In the genomic region with DNA sequence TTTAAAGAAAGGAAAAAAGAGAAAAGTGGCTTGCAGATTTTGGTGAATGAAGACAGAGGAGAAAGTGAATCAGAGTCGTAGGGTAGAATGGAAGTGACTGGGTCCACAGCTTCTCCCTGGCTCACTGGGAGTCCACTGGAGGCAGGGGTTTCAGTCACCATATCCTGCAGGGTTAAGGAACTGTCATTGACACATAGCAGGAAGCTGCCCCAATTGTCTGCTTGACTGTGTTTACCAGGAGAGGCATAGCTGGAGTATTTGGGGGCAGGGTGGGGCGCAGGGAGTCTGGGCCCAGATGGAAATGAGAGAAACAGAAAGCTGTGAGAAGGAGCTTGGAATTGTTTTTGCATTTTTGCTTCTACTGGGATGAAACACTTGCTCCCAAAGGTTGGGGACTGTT, we compare ENCODE assay signal across 1 cellular context.
TF ChIP-seq lines count a peak whose summit lies in the region.

No MANE protein-coding gene starts in this region.

TF ChIP-seq in H1, 55 proteins besides CTCF, POLR2A, EP300 and RAD21:
- TF ChIP-seq CHD2 (IDR thresholded peaks at IDR 0.05; ENCODE audit: low read length): no peak
- TF ChIP-seq, protein P1, sequence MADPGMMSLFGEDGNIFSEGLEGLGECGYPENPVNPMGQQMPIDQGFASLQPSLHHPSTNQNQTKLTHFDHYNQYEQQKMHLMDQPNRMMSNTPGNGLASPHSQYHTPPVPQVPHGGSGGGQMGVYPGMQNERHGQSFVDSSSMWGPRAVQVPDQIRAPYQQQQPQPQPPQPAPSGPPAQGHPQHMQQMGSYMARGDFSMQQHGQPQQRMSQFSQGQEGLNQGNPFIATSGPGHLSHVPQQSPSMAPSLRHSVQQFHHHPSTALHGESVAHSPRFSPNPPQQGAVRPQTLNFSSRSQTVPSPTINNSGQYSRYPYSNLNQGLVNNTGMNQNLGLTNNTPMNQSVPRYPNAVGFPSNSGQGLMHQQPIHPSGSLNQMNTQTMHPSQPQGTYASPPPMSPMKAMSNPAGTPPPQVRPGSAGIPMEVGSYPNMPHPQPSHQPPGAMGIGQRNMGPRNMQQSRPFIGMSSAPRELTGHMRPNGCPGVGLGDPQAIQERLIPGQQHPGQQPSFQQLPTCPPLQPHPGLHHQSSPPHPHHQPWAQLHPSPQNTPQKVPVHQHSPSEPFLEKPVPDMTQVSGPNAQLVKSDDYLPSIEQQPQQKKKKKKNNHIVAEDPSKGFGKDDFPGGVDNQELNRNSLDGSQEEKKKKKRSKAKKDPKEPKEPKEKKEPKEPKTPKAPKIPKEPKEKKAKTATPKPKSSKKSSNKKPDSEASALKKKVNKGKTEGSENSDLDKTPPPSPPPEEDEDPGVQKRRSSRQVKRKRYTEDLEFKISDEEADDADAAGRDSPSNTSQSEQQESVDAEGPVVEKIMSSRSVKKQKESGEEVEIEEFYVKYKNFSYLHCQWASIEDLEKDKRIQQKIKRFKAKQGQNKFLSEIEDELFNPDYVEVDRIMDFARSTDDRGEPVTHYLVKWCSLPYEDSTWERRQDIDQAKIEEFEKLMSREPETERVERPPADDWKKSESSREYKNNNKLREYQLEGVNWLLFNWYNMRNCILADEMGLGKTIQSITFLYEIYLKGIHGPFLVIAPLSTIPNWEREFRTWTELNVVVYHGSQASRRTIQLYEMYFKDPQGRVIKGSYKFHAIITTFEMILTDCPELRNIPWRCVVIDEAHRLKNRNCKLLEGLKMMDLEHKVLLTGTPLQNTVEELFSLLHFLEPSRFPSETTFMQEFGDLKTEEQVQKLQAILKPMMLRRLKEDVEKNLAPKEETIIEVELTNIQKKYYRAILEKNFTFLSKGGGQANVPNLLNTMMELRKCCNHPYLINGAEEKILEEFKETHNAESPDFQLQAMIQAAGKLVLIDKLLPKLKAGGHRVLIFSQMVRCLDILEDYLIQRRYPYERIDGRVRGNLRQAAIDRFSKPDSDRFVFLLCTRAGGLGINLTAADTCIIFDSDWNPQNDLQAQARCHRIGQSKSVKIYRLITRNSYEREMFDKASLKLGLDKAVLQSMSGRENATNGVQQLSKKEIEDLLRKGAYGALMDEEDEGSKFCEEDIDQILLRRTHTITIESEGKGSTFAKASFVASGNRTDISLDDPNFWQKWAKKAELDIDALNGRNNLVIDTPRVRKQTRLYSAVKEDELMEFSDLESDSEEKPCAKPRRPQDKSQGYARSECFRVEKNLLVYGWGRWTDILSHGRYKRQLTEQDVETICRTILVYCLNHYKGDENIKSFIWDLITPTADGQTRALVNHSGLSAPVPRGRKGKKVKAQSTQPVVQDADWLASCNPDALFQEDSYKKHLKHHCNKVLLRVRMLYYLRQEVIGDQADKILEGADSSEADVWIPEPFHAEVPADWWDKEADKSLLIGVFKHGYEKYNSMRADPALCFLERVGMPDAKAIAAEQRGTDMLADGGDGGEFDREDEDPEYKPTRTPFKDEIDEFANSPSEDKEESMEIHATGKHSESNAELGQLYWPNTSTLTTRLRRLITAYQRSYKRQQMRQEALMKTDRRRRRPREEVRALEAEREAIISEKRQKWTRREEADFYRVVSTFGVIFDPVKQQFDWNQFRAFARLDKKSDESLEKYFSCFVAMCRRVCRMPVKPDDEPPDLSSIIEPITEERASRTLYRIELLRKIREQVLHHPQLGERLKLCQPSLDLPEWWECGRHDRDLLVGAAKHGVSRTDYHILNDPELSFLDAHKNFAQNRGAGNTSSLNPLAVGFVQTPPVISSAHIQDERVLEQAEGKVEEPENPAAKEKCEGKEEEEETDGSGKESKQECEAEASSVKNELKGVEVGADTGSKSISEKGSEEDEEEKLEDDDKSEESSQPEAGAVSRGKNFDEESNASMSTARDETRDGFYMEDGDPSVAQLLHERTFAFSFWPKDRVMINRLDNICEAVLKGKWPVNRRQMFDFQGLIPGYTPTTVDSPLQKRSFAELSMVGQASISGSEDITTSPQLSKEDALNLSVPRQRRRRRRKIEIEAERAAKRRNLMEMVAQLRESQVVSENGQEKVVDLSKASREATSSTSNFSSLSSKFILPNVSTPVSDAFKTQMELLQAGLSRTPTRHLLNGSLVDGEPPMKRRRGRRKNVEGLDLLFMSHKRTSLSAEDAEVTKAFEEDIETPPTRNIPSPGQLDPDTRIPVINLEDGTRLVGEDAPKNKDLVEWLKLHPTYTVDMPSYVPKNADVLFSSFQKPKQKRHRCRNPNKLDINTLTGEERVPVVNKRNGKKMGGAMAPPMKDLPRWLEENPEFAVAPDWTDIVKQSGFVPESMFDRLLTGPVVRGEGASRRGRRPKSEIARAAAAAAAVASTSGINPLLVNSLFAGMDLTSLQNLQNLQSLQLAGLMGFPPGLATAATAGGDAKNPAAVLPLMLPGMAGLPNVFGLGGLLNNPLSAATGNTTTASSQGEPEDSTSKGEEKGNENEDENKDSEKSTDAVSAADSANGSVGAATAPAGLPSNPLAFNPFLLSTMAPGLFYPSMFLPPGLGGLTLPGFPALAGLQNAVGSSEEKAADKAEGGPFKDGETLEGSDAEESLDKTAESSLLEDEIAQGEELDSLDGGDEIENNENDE (IDR thresholded peaks at IDR 0.05; ENCODE audit: insufficient replicate concordance, low read length): no peak
- no peak for TF ChIP-seq TAF1 (IDR thresholded peaks at IDR 0.05; ENCODE audit: low read depth, low read length)
- no peak for TF ChIP-seq JUN (IDR thresholded peaks at IDR 0.05; ENCODE audit: low read depth, low read length)
- TF ChIP-seq BACH1 (IDR thresholded peaks at IDR 0.05; ENCODE audit: low read length): no peak
- TF ChIP-seq ASH2L (IDR thresholded peaks at IDR 0.05; ENCODE audit: low read length): no peak
- no peak for TF ChIP-seq CREB1 (IDR thresholded peaks at IDR 0.05)
- no peak for TF ChIP-seq YY1 (IDR thresholded peaks at IDR 0.05; ENCODE audit: low read depth, low read length)
- no peak for TF ChIP-seq GTF2F1 (IDR thresholded peaks at IDR 0.05; ENCODE audit: borderline replicate concordance, low read depth, low read length)
- no peak for TF ChIP-seq BCL11A (IDR thresholded peaks at IDR 0.05; ENCODE audit: low read depth in 2 of 2, low read length in 2 of 2)
- TF ChIP-seq TBP (IDR thresholded peaks at IDR 0.05; ENCODE audit: low read depth, low read length): no peak
- no peak for TF ChIP-seq EGR1 (IDR thresholded peaks at IDR 0.05; ENCODE audit: borderline replicate concordance, low read depth, low read length)
- no peak for TF ChIP-seq POLR2AphosphoS5 (IDR thresholded peaks at IDR 0.05; ENCODE audit: low read depth, low read length)
- no peak for TF ChIP-seq CTBP2 (IDR thresholded peaks at IDR 0.05; ENCODE audit: borderline replicate concordance, insufficient read depth, insufficient read length, low read length)
- TF ChIP-seq TCF12 (IDR thresholded peaks at IDR 0.05; ENCODE audit: low read depth, low read length): no peak
- no peak for TF ChIP-seq KDM5A (IDR thresholded peaks at IDR 0.05; ENCODE audit: low read length)
- TF ChIP-seq, protein P2, sequence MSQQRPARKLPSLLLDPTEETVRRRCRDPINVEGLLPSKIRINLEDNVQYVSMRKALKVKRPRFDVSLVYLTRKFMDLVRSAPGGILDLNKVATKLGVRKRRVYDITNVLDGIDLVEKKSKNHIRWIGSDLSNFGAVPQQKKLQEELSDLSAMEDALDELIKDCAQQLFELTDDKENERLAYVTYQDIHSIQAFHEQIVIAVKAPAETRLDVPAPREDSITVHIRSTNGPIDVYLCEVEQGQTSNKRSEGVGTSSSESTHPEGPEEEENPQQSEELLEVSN (IDR thresholded peaks at IDR 0.05): no peak
- TF ChIP-seq SIRT6 (IDR thresholded peaks at IDR 0.05; ENCODE audit: low read length): no peak
- TF ChIP-seq RNF2 (IDR thresholded peaks at IDR 0.05; ENCODE audit: borderline replicate concordance, low read depth, low read length, missing control alignments, poor library complexity, severe bottlenecking): no peak
TF ChIP-seq in H1: peak in this region for 0.
